ENCODE assay signal across 1 cellular context in genomic region chr13:77477299-77477848, GRCh38.
TF ChIP-seq lines count a peak whose summit lies in the region.

No MANE protein-coding gene starts in this region.

TF ChIP-seq in GM23338, 12 proteins besides CTCF, POLR2A, EP300 and RAD21 (continued from another document):
- TF ChIP-seq ETS1 (IDR thresholded peaks at IDR 0.05) (no peak), STAT1 (IDR thresholded peaks at IDR 0.05; ENCODE audit: unreplicated experiment) (no peak), REST (IDR thresholded peaks at IDR 0.05; ENCODE audit: unreplicated experiment) (no peak), EZH2phosphoT487 (IDR thresholded peaks at IDR 0.05; ENCODE audit: unreplicated experiment) (no peak), NANOG (IDR thresholded peaks at IDR 0.05; ENCODE audit: borderline replicate concordance) (no peak), JUNB (IDR thresholded peaks at IDR 0.05; ENCODE audit: unreplicated experiment) (no peak), ZNF114 (CRISPR knock-in tag; IDR thresholded peaks at IDR 0.05) (no peak), EZH2 (IDR thresholded peaks at IDR 0.05; ENCODE audit: low read depth, unreplicated experiment) (no peak)
